Comparison of ENCODE assay signal across 8 cellular contexts in the genomic region with DNA sequence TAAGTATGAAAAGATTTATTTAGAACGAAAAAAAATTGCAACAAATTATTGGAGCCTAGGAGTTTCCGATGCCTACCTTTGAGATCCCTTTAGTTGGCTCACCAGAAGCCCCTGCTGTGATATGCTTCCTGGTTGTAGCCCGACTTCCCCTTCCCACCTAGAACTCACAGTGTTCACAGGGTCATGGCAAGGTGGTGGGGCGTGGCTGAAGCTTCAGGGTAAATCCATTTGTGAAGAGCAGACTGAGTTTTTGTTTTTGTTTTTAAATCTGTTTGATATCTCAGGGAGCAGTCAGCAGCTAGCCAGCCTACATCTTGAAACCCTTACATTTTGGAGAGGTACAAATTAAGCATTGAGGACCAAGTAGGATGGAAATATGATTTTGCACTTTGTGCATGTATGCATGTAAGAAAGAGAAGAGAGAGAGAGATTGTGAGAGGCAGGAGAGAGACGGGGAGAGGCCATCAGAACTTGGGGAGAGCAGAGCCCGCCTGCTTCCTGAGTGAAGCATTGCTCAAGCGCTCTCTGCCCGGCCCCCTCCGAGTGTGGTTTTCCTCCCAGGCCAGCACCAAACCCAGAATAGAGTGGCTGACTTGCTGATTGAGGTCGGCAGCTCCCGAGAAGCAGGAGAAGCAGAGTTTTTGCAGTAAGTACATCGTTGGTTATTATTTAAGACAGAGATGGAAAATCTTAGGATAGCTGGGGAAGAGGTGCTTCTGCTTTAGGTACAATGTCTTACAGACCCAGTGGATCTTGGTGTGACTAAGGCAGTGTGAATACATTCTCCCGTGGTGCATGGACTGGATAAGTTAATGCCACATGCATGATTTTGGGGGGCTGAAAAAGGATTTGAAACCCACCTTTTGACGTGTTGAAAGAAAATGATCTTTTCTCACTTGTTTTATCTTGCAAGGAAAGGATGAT.
A peak's percentile ranks its signal among the peaks of the same experiment; 100 is the strongest.
DNase-seq lines count a peak whose midpoint lies in the region; ATAC-seq and TF ChIP-seq lines count a peak whose summit lies in the region.

No MANE protein-coding gene starts in this region.

- H3K27me3 ChIP-seq in OCI-LY3 (ENCODE audit: low read depth, low read length) (no peaks in the 10 kb centered on the region), tibial artery (no peaks in the 10 kb centered on the region)

- H3K4me3 ChIP-seq in OCI-LY3 (ENCODE audit: low read length): no peak overlapping the region
- H3K4me3 ChIP-seq in tibial artery: peak overlapping the region; percentile 37 to 45

- H3K4me1 ChIP-seq in OCI-LY3 (ENCODE audit: low read length): peaks cover 29% of the 10 kb centered on the region
- peaks cover 0 to 66% (median 17%) of the 10 kb centered on the region in 4 donors for H3K4me1 ChIP-seq in tibial artery

- H3K36me3 ChIP-seq in OCI-LY3 (replicated peaks; ENCODE audit: low read depth, low read length): no peaks in the 10 kb centered on the region
- no peaks in the 10 kb centered on the region for H3K36me3 ChIP-seq in tibial artery

- H3K4me2 ChIP-seq in OCI-LY3 (ENCODE audit: low read length): peak overlapping the region; percentile 56

- DNase-seq in middle frontal gyrus (ENCODE audit: extremely low spot score, low spot score): peak; percentile 15
- DNase-seq in tibial artery: peak; percentile 71 to 88
- no peak for DNase-seq in putamen (ENCODE audit: low spot score)
- DNase-seq in NCI-H82 treated with DMSO at 0.1 percent for 48 hours (lab: John Stamatoyannopoulos, UW; ENCODE audit: unreplicated experiment): no peak
- no peak for DNase-seq in NCI-H446 (lab: John Stamatoyannopoulos, UW)

- TF ChIP-seq CTCF in OCI-LY3 (IDR thresholded peaks at IDR 0.05; ENCODE audit: low read depth, low read length) (no peak), tibial artery (IDR thresholded peaks at IDR 0.05) (no peak)

- ATAC-seq in GM19463 (IDR thresholded peaks at IDR 0.05; ENCODE audit: unreplicated experiment): peak; percentile 49

- H3K79me2 ChIP-seq in OCI-LY3 (ENCODE audit: low read length): no peaks in the 10 kb centered on the region

- intact Hi-C loops in tibial artery (cut with DNase I; ENCODE audit: low total_unique reads): no loop called here

- no peak overlapping the region for H3K27ac ChIP-seq in OCI-LY3 (ENCODE audit: low read length)
- H3K27ac ChIP-seq in angular gyrus (ENCODE audit: low read depth, low read length): peak overlapping the region; percentile 79
- peak overlapping the region; percentile 59 to 77 for H3K27ac ChIP-seq in tibial artery

- no peak overlapping the region for H2AFZ ChIP-seq in OCI-LY3 (ENCODE audit: low read depth, low read length)

- no peak overlapping the region for H3K9ac ChIP-seq in OCI-LY3 (ENCODE audit: low read length)

- no peaks in the 10 kb centered on the region for H3K9me3 ChIP-seq in OCI-LY3 (ENCODE audit: insufficient read depth, low read length)
- no peaks in the 10 kb centered on the region for H3K9me3 ChIP-seq in tibial artery

- no peaks in the 10 kb centered on the region for H4K20me1 ChIP-seq in OCI-LY3 (ENCODE audit: insufficient read depth, low read length)

Comparison
In these comparisons a context has a peak if more than half of its experiments do, and no peak if none do; other contexts are left out.
1. DNase-seq: peak in middle frontal gyrus (single experiment) and tibial artery (2 of 2); none in putamen (single experiment), NCI-H82 treated with DMSO at 0.1 percent for 48 hours (single experiment) and NCI-H446 (0 of 2).